ENCODE assay signal across 23 cellular contexts in the genomic region with DNA sequence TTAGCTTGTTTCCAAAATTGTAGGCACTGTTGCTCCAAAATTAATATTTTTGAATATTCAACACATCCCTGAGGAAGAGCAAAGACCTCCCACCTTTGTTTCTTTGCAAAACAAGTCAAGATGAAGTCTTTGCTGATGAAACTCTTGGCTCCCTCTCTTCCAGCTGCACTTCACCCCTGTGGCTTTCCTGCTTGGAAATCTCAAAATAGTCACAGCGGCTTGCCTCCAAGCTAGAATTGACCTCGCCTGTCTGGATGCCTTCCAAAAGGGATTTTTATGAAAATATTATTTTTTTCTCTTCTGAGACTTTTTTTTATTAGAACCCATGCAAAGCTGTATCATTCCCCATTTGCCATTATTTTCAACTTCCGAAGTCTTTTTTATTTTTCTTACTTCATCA.
A peak's percentile ranks its signal among the peaks of the same experiment; 100 is the strongest.
DNase-seq lines count a peak whose midpoint lies in the region; FAIRE-seq and TF ChIP-seq lines count a peak whose summit lies in the region.
"Had no signal": no experiment of that assay in that cellular context is flagged by ENCODE, and none has a peak within 500 bp of the region (broad histone marks: within the 10 kb centered on the region; RNA-seq: fewer than 3 reads in every experiment).

No MANE protein-coding gene starts in this region.

- H3K27ac Mint-ChIP-seq in astrocyte (ENCODE audit: unreplicated experiment), result no peak overlapping the region
- H3K27ac Mint-ChIP-seq: activated naive CD4-positive, alpha-beta T cell treated with anti-CD3 and anti-CD28 coated beads, Interleukin-2, amount 10 ng/mL, durations not matched to agents 7 days and 5 days; CD4-positive, alpha-beta T cell; dendritic cell treated with granulocyte-macrophage colony-stimulating factor and Interleukin-4, amounts not matched to agents 40 ng/mL and 50 ng/mL, for 4 days; GM23338; immature natural killer cell had no signal

- H3K9me3 ChIP-seq in astrocyte (ENCODE audit: insufficient read depth, low read depth, low read length) (no peaks in the 10 kb centered on the region), fibroblast of lung (ENCODE audit: control insufficient read depth, insufficient read depth, low read depth, low read length) (no peaks in the 10 kb centered on the region), subcutaneous abdominal adipose tissue (ENCODE audit: control insufficient read depth in 5 of 5, low read length in 5 of 5) (no peaks in the 10 kb centered on the region)
- H3K9me3 ChIP-seq: lower lobe of right lung, thoracic aorta had no signal

- no peak for FAIRE-seq in astrocyte (lab: Jason Lieb, UNC)
- FAIRE-seq: K562 had no signal

- no peaks in the 10 kb centered on the region for H3K36me3 ChIP-seq in astrocyte (ENCODE audit: insufficient read depth, low read length)
- no peaks in the 10 kb centered on the region for H3K36me3 ChIP-seq in fibroblast of lung (ENCODE audit: control insufficient read depth, insufficient read depth, low read length)
- H3K36me3 ChIP-seq in subcutaneous abdominal adipose tissue (ENCODE audit: control insufficient read depth in 5 of 5, insufficient read depth in 5 of 5, low read length in 5 of 5), result no peaks in the 10 kb centered on the region
- H3K36me3 ChIP-seq: lower lobe of right lung, thoracic aorta had no signal

- H4K20me1 ChIP-seq in astrocyte (ENCODE audit: insufficient read depth, low read length), result no peaks in the 10 kb centered on the region
- H4K20me1 ChIP-seq in fibroblast of lung (ENCODE audit: control insufficient read depth, extremely low read depth, insufficient read depth, low read length), result no peaks in the 10 kb centered on the region

- H3K36me3 Mint-ChIP-seq in astrocyte (ENCODE audit: low read depth, unreplicated experiment), result no peaks in the 10 kb centered on the region
- H3K36me3 Mint-ChIP-seq: activated naive CD4-positive, alpha-beta T cell treated with anti-CD3 and anti-CD28 coated beads, Interleukin-2, amount 10 ng/mL, durations not matched to agents 7 days and 5 days; immature natural killer cell had no signal

- no peaks in the 10 kb centered on the region for H3K4me1 Mint-ChIP-seq in astrocyte (ENCODE audit: low read depth, unreplicated experiment)
- H3K4me1 Mint-ChIP-seq: activated naive CD4-positive, alpha-beta T cell treated with anti-CD3 and anti-CD28 coated beads, Interleukin-2, amount 10 ng/mL, durations not matched to agents 7 days and 5 days; GM23338; immature natural killer cell had no signal

- H3K79me2 ChIP-seq in astrocyte (ENCODE audit: insufficient read depth, low read length) (no peaks in the 10 kb centered on the region), fibroblast of lung (ENCODE audit: control insufficient read depth, insufficient read depth, low read length) (no peaks in the 10 kb centered on the region)

- no peaks in the 10 kb centered on the region for H3K9me3 Mint-ChIP-seq in astrocyte (ENCODE audit: unreplicated experiment)
- H3K9me3 Mint-ChIP-seq: activated naive CD4-positive, alpha-beta T cell treated with anti-CD3 and anti-CD28 coated beads, Interleukin-2, amount 10 ng/mL, durations not matched to agents 7 days and 5 days; activated T-cell treated with anti-CD3 and anti-CD28 coated beads, Interleukin-2, amount 50 U/mL, for 4 hours; CD4-positive, alpha-beta T cell; dendritic cell treated with granulocyte-macrophage colony-stimulating factor and Interleukin-4, amounts not matched to agents 40 ng/mL and 50 ng/mL, for 4 days; GM23338; immature natural killer cell had no signal

- H3K4me3 Mint-ChIP-seq in astrocyte (ENCODE audit: unreplicated experiment), result no peak overlapping the region
- H3K4me3 Mint-ChIP-seq: activated naive CD4-positive, alpha-beta T cell treated with anti-CD3 and anti-CD28 coated beads, Interleukin-2, amount 10 ng/mL, durations not matched to agents 7 days and 5 days; activated T-cell treated with anti-CD3 and anti-CD28 coated beads, Interleukin-2, amount 50 U/mL, for 4 hours; CD4-positive, alpha-beta T cell; dendritic cell treated with granulocyte-macrophage colony-stimulating factor and Interleukin-4, amounts not matched to agents 40 ng/mL and 50 ng/mL, for 4 days; GM23338; immature natural killer cell had no signal

- H2AFZ ChIP-seq in astrocyte (ENCODE audit: low read depth, low read length), result no peak overlapping the region
- H2AFZ ChIP-seq in fibroblast of lung (ENCODE audit: low read length), result no peak overlapping the region
- H2AFZ ChIP-seq: GM23338 had no signal

- peak; percentile 12 for DNase-seq in astrocyte (ENCODE audit: low read depth)
- DNase-seq in fibroblast of lung (ENCODE audit: low read depth in 2 of 2), result peak; percentile 29 to 75
- peak; percentile 10 for DNase-seq in iris pigment epithelial cell (ENCODE audit: low read depth)
- DNase-seq in foreskin fibroblast, result no peak
- DNase-seq in SKM-1 (lab: John Stamatoyannopoulos, UW; ENCODE audit: unreplicated experiment), result no peak
- DNase-seq in activated naive CD4-positive, alpha-beta T cell (lab: John Stamatoyannopoulos, UW), result no peak
- DNase-seq: activated CD4-positive, CD25-positive, alpha-beta regulatory T cell treated with anti-CD3 and anti-CD28 coated beads, Interleukin-2, amount 50 U/mL, for 72 hours; activated naive CD4-positive, alpha-beta T cell treated with anti-CD3 and anti-CD28 coated beads, Interleukin-2, amount 10 ng/mL, durations not matched to agents 7 days and 5 days; activated T-cell treated with anti-CD3 and anti-CD28 coated beads, Interleukin-2, amount 50 U/mL, for 4 hours; anterior cingulate cortex; CD4-positive, alpha-beta T cell; head of caudate nucleus; immature natural killer cell; lower lobe of right lung; MM.1S; NCI-H1436 treated with DMSO at 0.1 percent for 48 hours; NCI-H2171; NCI-H526 had no signal

- H3K9ac ChIP-seq in astrocyte (ENCODE audit: low read length) (no peak overlapping the region), fibroblast of lung (ENCODE audit: insufficient read depth, low read length) (no peak overlapping the region), subcutaneous abdominal adipose tissue (ENCODE audit: low read length in 5 of 5) (no peak overlapping the region)

- no peaks in the 10 kb centered on the region for H3K27me3 Mint-ChIP-seq in astrocyte (ENCODE audit: low read depth, unreplicated experiment)
- H3K27me3 Mint-ChIP-seq: dendritic cell treated with granulocyte-macrophage colony-stimulating factor and Interleukin-4, amounts not matched to agents 40 ng/mL and 50 ng/mL, for 4 days had no signal

- H3K27ac ChIP-seq in astrocyte (ENCODE audit: low read depth, low read length) (no peak overlapping the region), fibroblast of lung (ENCODE audit: insufficient read depth, low read length) (no peak overlapping the region), subcutaneous abdominal adipose tissue (ENCODE audit: low read depth, low read length) (peak overlapping the region; percentile 42)
- H3K27ac ChIP-seq: lower lobe of right lung had no signal

- H3K4me2 ChIP-seq in astrocyte (ENCODE audit: low read length) (no peak overlapping the region), fibroblast of lung (ENCODE audit: extremely low read depth, insufficient read depth, low read length) (no peak overlapping the region)
- H3K4me2 ChIP-seq: GM23338 had no signal

- H3K4me1 ChIP-seq in astrocyte (ENCODE audit: insufficient read depth, low read length) (no peaks in the 10 kb centered on the region), fibroblast of lung (ENCODE audit: control insufficient read depth, extremely low read depth, insufficient read depth, low read length) (peaks cover 3% of the 10 kb centered on the region), subcutaneous abdominal adipose tissue (ENCODE audit: control insufficient read depth in 5 of 5, insufficient read depth in 5 of 5, low read length in 5 of 5) (peaks cover 0 to 14% (median 4%) of the 10 kb centered on the region in 5 donors)
- H3K4me1 ChIP-seq: lower lobe of right lung had no signal

- H3K27me3 ChIP-seq in astrocyte (ENCODE audit: insufficient read depth, low read length) (no peaks in the 10 kb centered on the region), fibroblast of lung (ENCODE audit: control insufficient read depth, insufficient read depth, low read length) (no peaks in the 10 kb centered on the region), subcutaneous abdominal adipose tissue (ENCODE audit: control insufficient read depth in 5 of 5, insufficient read depth in 4 of 5, low read length in 5 of 5) (no peaks in the 10 kb centered on the region)

- TF ChIP-seq CTCF in astrocyte (IDR thresholded peaks at IDR 0.05; ENCODE audit: insufficient read depth, low read depth, low read length), result no peak
- no peak for TF ChIP-seq CTCF in fibroblast of lung (conservative IDR thresholded peaks at IDR 0.05 in 1 of 2, IDR thresholded peaks at IDR 0.05 in 1 of 2; ENCODE audit: low read depth in 1 of 2, low read length in 2 of 2)
- no peak for TF ChIP-seq CTCF in foreskin fibroblast (IDR thresholded peaks at IDR 0.05; ENCODE audit: low read depth, low read length)

- no peak overlapping the region for H3K4me3 ChIP-seq in astrocyte (ENCODE audit: insufficient read depth, low read depth, low read length)
- H3K4me3 ChIP-seq in fibroblast of lung (replicated peaks in 1 of 4; ENCODE audit: control extremely low read depth in 1 of 4, insufficient read depth in 1 of 4, low read depth in 3 of 4, low read length in 4 of 4), result no peak overlapping the region
- no peak overlapping the region for H3K4me3 ChIP-seq in subcutaneous abdominal adipose tissue (ENCODE audit: low read depth in 1 of 5, low read length in 5 of 5)
- no peak overlapping the region for H3K4me3 ChIP-seq in foreskin fibroblast (ENCODE audit: low read depth in 1 of 2, low read length in 2 of 2)
- H3K4me3 ChIP-seq: GM23338, K562, lower lobe of right lung, thoracic aorta had no signal

Comparison
In these comparisons a context has a peak if more than half of its experiments do, and no peak if none do; other contexts are left out.
1. DNase-seq: peak in astrocyte (single experiment), fibroblast of lung (2 of 2) and iris pigment epithelial cell (single experiment); none in foreskin fibroblast (0 of 2), SKM-1 (single experiment) and activated naive CD4-positive, alpha-beta T cell (0 of 4).